ENCODE assay signal across 18 cellular contexts in the genomic region with DNA sequence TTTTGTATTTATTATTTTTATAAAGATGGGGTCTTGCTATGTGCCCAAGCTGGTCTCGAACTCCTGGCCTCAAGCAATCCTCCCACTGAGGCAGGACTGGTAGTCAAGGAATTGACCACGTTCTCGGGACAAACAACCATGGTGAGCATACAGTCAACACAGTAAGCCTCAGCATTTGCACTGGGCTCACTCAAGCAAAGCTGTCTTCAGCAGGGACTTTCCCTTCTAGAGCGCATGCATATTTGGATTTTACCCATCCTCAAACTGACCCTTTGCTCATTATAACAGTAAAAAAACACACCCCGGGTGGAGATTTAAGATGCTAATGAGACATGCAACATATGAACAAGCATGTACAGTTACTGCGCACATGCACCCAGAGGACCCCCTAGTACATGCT. TPM values are rescaled to one million over a fixed set of nuclear protein-coding genes. Genes with fewer than 3 reads are reported as not detected.
A peak's percentile ranks its signal among the peaks of the same experiment; 100 is the strongest.
DNase-seq lines count a peak whose midpoint lies in the region; ATAC-seq, FAIRE-seq and TF ChIP-seq lines count a peak whose summit lies in the region.
"Had no signal": no experiment of that assay in that cellular context is flagged by ENCODE, and none has a peak within 500 bp of the region (broad histone marks: within the 10 kb centered on the region; RNA-seq: fewer than 3 reads in every experiment).

No MANE protein-coding gene starts in this region.

- DNase-seq in HTR-8/SVneo (ENCODE audit: insufficient read length, low spot score): no peak
- no peak for DNase-seq in NOMO-1 (lab: John Stamatoyannopoulos, UW; ENCODE audit: unreplicated experiment in 2 of 2)
- DNase-seq in activated CD4-positive, alpha-beta T cell treated with anti-CD3 and anti-CD28 coated beads, Interleukin-2, amount 50 U/mL, for 1 hour: no peak
- no peak for DNase-seq in COLO829 (ENCODE audit: low spot score)
- no peak for DNase-seq in ovary
- DNase-seq: activated T-cell treated with anti-CD3 and anti-CD28 coated beads, Interleukin-2, amount 50 U/mL, for 1 hour; Calu3; heart right ventricle; naive thymus-derived CD4-positive, alpha-beta T cell; NCI-H1417 treated with DMSO at 0.1 percent for 48 hours; NCI-H524; retina; stimulated activated CD4-positive, alpha-beta T cell treated with anti-CD3 and anti-CD28 coated beads, Interleukin-2, amount 100 ng/mL, for 24 hours; upper lobe of left lung had no signal

- intact Hi-C loops in ovary (cut with DNase I): no loop called here

- no peaks in the 10 kb centered on the region for H3K4me1 ChIP-seq in ovary (ENCODE audit: insufficient read depth)
- H3K4me1 ChIP-seq: heart right ventricle, upper lobe of left lung had no signal

- TF ChIP-seq EP300 in ovary (IDR thresholded peaks at IDR 0.05): no peak

- ATAC-seq in GM18502 (IDR thresholded peaks at IDR 0.05; ENCODE audit: poor library complexity, unreplicated experiment) (peak; percentile 94), GM21360 (IDR thresholded peaks at IDR 0.05; ENCODE audit: unreplicated experiment) (peak; percentile 87), HG02884 (IDR thresholded peaks at IDR 0.05; ENCODE audit: unreplicated experiment) (peak; percentile 98)
- ATAC-seq: heart right ventricle; naive thymus-derived CD4-positive, alpha-beta T cell had no signal

- H3K27me3 ChIP-seq in ovary: no peaks in the 10 kb centered on the region
- H3K27me3 ChIP-seq: heart right ventricle, upper lobe of left lung had no signal

- H3K36me3 ChIP-seq in ovary: no peaks in the 10 kb centered on the region
- H3K36me3 ChIP-seq: heart right ventricle, upper lobe of left lung had no signal

- no peaks in the 10 kb centered on the region for H3K9me3 ChIP-seq in ovary
- H3K9me3 ChIP-seq: heart right ventricle, upper lobe of left lung had no signal

- TF ChIP-seq POLR2A in ovary (IDR thresholded peaks at IDR 0.05): no peak

- no peak overlapping the region for H3K27ac ChIP-seq in ovary
- H3K27ac ChIP-seq: heart right ventricle, upper lobe of left lung had no signal

- peak; percentile 38 for FAIRE-seq in HTR-8/SVneo (lab: Jason Lieb, UNC)
- FAIRE-seq: endothelial cell of umbilical vein had no signal

- no peak overlapping the region for H3K4me3 ChIP-seq in ovary
- H3K4me3 ChIP-seq: heart right ventricle, upper lobe of left lung had no signal

- no peak for TF ChIP-seq CTCF in ovary (IDR thresholded peaks at IDR 0.05)

- WGBS in ovary, 3 donors: 91 to 95% (median 93%) methylated on average over 6 of the region's 6 CpGs

RNA-seq across cellular contexts. Expression of gene C5orf22, which starts 41.4 kb away (rescaled TPM):
- 10 to 100 TPM in 5 of 7 donors, 1 to 10 TPM in 2; 5.1 to 20.8 (median 15.2) TPM for total RNA-seq in ovary
- 10 to 100 TPM in 1 of 2 donors, 1 to 10 TPM in 1; 6.9 to 16.9 TPM for polyA plus RNA-seq in ovary

RNA-seq across cellular contexts. Expression of gene DROSHA, which starts 41.6 kb away (rescaled TPM):
- total RNA-seq in ovary: 10 to 100 TPM; 30.5 to 75.1 (median 50.3) TPM
- 10 to 100 TPM; 33.1 to 75.7 TPM for polyA plus RNA-seq in ovary
